12 cellular contexts compared by ENCODE assay signal in the genomic region with DNA sequence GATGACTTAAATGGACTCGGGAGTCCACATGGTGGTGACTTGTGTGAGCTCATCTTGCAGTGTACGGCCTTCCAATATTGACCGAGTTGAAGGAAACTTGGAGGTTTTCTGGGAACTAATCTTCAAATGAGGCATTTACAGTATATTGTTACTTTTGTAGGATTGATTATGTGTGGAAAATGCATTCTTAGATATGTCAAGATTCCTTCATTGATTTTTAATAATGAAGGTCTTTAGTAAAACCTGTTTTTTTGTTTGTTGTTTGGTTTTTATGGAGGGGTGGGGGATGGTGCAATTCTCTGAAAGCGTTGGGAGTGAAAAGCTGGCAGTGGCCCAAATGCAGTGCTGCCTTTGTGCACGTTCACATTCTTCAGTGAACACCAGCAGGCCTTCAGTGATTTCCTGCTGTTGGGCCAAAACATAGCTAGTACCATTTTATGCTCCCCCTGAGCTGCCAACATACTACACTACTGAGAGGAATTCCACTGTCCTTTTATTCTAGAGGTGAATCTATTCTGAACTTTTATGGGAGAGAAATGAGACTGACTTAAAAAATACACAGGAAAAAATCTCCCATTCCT. TPM values are rescaled to one million over a fixed set of nuclear protein-coding genes. Genes with fewer than 3 reads are reported as not detected.
A peak's percentile ranks its signal among the peaks of the same experiment; 100 is the strongest.
DNase-seq lines count a peak whose midpoint lies in the region; ATAC-seq and TF ChIP-seq lines count a peak whose summit lies in the region.
"Had no signal": no experiment of that assay in that cellular context is flagged by ENCODE, and none has a peak within 500 bp of the region (broad histone marks: within the 10 kb centered on the region; RNA-seq: fewer than 3 reads in every experiment).

No MANE protein-coding gene starts in this region.

- TF ChIP-seq CTCF in MCF 10A (IDR thresholded peaks at IDR 0.05; ENCODE audit: unreplicated experiment) (no peak), breast epithelium (IDR thresholded peaks at IDR 0.05) (no peak), type B pancreatic cell (conservative IDR thresholded peaks at IDR 0.05) (no peak)

- H3K27ac Mint-ChIP-seq in MCF 10A (ENCODE audit: low read depth, unreplicated experiment), result peak overlapping the region; percentile 62
- H3K27ac Mint-ChIP-seq in type B pancreatic cell, result peak overlapping the region; percentile 40
- H3K27ac Mint-ChIP-seq: activated T-cell treated with anti-CD3 and anti-CD28 coated beads, Interleukin-2, amount 50 U/mL, for 72 hours had no signal

- no peak overlapping the region for H3K9ac ChIP-seq in adipocyte (ENCODE audit: low read length)

- H3K9me3 Mint-ChIP-seq in MCF 10A (ENCODE audit: unreplicated experiment) (peaks cover 4% of the 10 kb centered on the region), type B pancreatic cell (peaks cover 6% of the 10 kb centered on the region)

- DNase-seq in MCF 10A (ENCODE audit: unreplicated experiment) (peak; percentile 57), breast epithelium (ENCODE audit: low spot score in 2 of 2) (no peak), adipocyte (ENCODE audit: low read depth) (peak; percentile 34), left ventricle myocardium superior (peak; percentile 70), type B pancreatic cell (ENCODE audit: extremely low spot score, unreplicated experiment) (no peak), NCI-H1092 treated with DMSO at 0.1 percent for 48 hours (lab: John Stamatoyannopoulos, UW) (no peak)
- DNase-seq: activated T-cell treated with anti-CD3 and anti-CD28 coated beads, Interleukin-2, amount 50 U/mL, for 72 hours; CD4-positive, alpha-beta memory T cell; effector memory CD4-positive, alpha-beta T cell; NCI-H2171 had no signal

- H3K4me1 Mint-ChIP-seq in MCF 10A (ENCODE audit: insufficient read depth, unreplicated experiment) (peaks cover 36% of the 10 kb centered on the region), type B pancreatic cell (ENCODE audit: unreplicated experiment) (peaks cover 23% of the 10 kb centered on the region)

- no peaks in the 10 kb centered on the region for H3K27me3 ChIP-seq in breast epithelium
- H3K27me3 ChIP-seq in adipocyte (replicated peaks; ENCODE audit: control insufficient read depth, insufficient read depth, low read length), result no peaks in the 10 kb centered on the region

- BruUV-seq in MCF 10A (replicated peaks; lab: Mats Ljungman, UMichigan), result no TSS peak

- POLR2A ChIA-PET in MCF 10A (lab: Yijun Ruan, JAX), result interaction anchor here (0.5 to 1.3 kb wide), 3 partner anchors 13 to 87 kb away, joined by 3 to 6 read pairs (median 3); no protein-coding TSS in a partner anchor

- H3K36me3 ChIP-seq in breast epithelium (no peaks in the 10 kb centered on the region), adipocyte (ENCODE audit: control insufficient read depth, insufficient read depth, low read length, severe bottlenecking) (no peaks in the 10 kb centered on the region)

- H3K4me3 Mint-ChIP-seq in MCF 10A (ENCODE audit: unreplicated experiment) (no peak overlapping the region), type B pancreatic cell (no peak overlapping the region)
- H3K4me3 Mint-ChIP-seq: activated T-cell treated with anti-CD3 and anti-CD28 coated beads, Interleukin-2, amount 50 U/mL, for 72 hours had no signal

- peaks cover 12 to 13% of the 10 kb centered on the region in 2 donors for H3K9me3 ChIP-seq in breast epithelium
- no peaks in the 10 kb centered on the region for H3K9me3 ChIP-seq in adipocyte (ENCODE audit: control insufficient read depth, low read length)

- ATAC-seq in left ventricle myocardium superior, result peak; percentile 47
- no peak for ATAC-seq in GM18861 (IDR thresholded peaks at IDR 0.05; ENCODE audit: unreplicated experiment)
- no peak for ATAC-seq in GM21529 (IDR thresholded peaks at IDR 0.05; ENCODE audit: unreplicated experiment)
- ATAC-seq: activated T-cell treated with anti-CD3 and anti-CD28 coated beads, Interleukin-2, amount 50 U/mL, for 72 hours had no signal

- intact Hi-C loops in MCF 10A (cut with micrococcal nuclease), result loop anchor here (5.0 kb wide), 1 partner anchor 49 kb away; the partner anchor contains the start of gene CCNY
- intact Hi-C loops in breast epithelium (cut with DNase I; ENCODE audit: low total_unique reads), result no loop called here
- intact Hi-C loops in left ventricle myocardium superior (cut with micrococcal nuclease), result no loop called here

- no peak for TF ChIP-seq POLR2A in breast epithelium (IDR thresholded peaks at IDR 0.05)

- peaks cover 0 to 4% of the 10 kb centered on the region in 2 donors for H3K4me1 ChIP-seq in breast epithelium
- H3K4me1 ChIP-seq in adipocyte (ENCODE audit: control insufficient read depth, insufficient read depth, low read length), result peaks cover 24% of the 10 kb centered on the region

- H3K4me3 ChIP-seq in breast epithelium, result no peak overlapping the region
- H3K4me3 ChIP-seq in adipocyte (ENCODE audit: low read length), result no peak overlapping the region

- H3K27me3 Mint-ChIP-seq in MCF 10A (ENCODE audit: insufficient read depth, unreplicated experiment) (no peaks in the 10 kb centered on the region), type B pancreatic cell (no peaks in the 10 kb centered on the region)
- H3K27me3 Mint-ChIP-seq: CD4-positive, alpha-beta memory T cell had no signal

- CTCF ChIA-PET in MCF 10A (lab: Yijun Ruan, JAX), result interaction anchor here (0.6 kb wide), 1 partner anchor 14 kb away, joined by 3 read pairs; no protein-coding TSS in a partner anchor

- H3K36me3 Mint-ChIP-seq in MCF 10A (ENCODE audit: insufficient read depth, unreplicated experiment), result peaks cover 7% of the 10 kb centered on the region
- peaks cover 3% of the 10 kb centered on the region for H3K36me3 Mint-ChIP-seq in type B pancreatic cell

- H3K27ac ChIP-seq in breast epithelium, result no peak overlapping the region

RNA-seq across cellular contexts. Expression of gene CCNY, which starts 50.4 kb away (rescaled TPM):
- total RNA-seq in MCF 10A (2022), result 68.9 and 79.7 TPM in 2 replicates
- total RNA-seq in breast epithelium, result 10 to 100 TPM; 28.7 to 41.0 (median 36.1) TPM
- total RNA-seq in left ventricle myocardium superior, result 94.4 TPM
- 74.6 and 81.6 TPM in 2 replicates for total RNA-seq in type B pancreatic cell (ENCODE audit: low replicate concordance)

Comparison
In these comparisons a context has a peak if more than half of its experiments do, and no peak if none do; other contexts are left out.
1. DNase-seq: peak in MCF 10A (single experiment), adipocyte (single experiment) and left ventricle myocardium superior (single experiment); none in breast epithelium (0 of 2), type B pancreatic cell (single experiment) and NCI-H1092 treated with DMSO at 0.1 percent for 48 hours (single experiment).